23 cellular contexts compared by ENCODE assay signal in genomic region chr12:84857809-84858208, GRCh38. TPM values are rescaled to one million over a fixed set of nuclear protein-coding genes. Genes with fewer than 3 reads are reported as not detected.
DNase-seq lines count a peak whose midpoint lies in the region; ATAC-seq and TF ChIP-seq lines count a peak whose summit lies in the region.
"Had no signal": no experiment of that assay in that cellular context is flagged by ENCODE, and none has a peak within 500 bp of the region (broad histone marks: within the 10 kb centered on the region; RNA-seq: fewer than 3 reads in every experiment).

No MANE protein-coding gene starts in this region.

- H3K4me1 ChIP-seq in breast epithelium, result no peaks in the 10 kb centered on the region
- H3K4me1 ChIP-seq in PC-3 (ENCODE audit: insufficient read depth, low read length), result no peaks in the 10 kb centered on the region
- H3K4me1 ChIP-seq: HAP-1 had no signal

- ATAC-seq in PC-3 (peak; percentile 60), HG03521 (IDR thresholded peaks at IDR 0.05; ENCODE audit: unreplicated experiment) (no peak), GM21423 (IDR thresholded peaks at IDR 0.05; ENCODE audit: unreplicated experiment) (no peak), HG02981 (IDR thresholded peaks at IDR 0.05; ENCODE audit: unreplicated experiment) (no peak)
- ATAC-seq: Right ventricle myocardium inferior had no signal

- BruUV-seq in MCF 10A (replicated peaks; lab: Mats Ljungman, UMichigan) (no TSS peak), PC-3 (replicated peaks; lab: Mats Ljungman, UMichigan) (no TSS peak)

- TF ChIP-seq POLR2A in breast epithelium (IDR thresholded peaks at IDR 0.05), result no peak

- H3K9me3 ChIP-seq in breast epithelium (no peaks in the 10 kb centered on the region), PC-3 (ENCODE audit: low read length) (no peaks in the 10 kb centered on the region)
- H3K9me3 ChIP-seq: HAP-1 had no signal

- H3K27me3 ChIP-seq in breast epithelium, result no peaks in the 10 kb centered on the region
- no peaks in the 10 kb centered on the region for H3K27me3 ChIP-seq in PC-3 (ENCODE audit: low read length)
- H3K27me3 ChIP-seq in dorsolateral prefrontal cortex, result no peaks in the 10 kb centered on the region

- no peak overlapping the region for H3K27ac ChIP-seq in breast epithelium
- no peak overlapping the region for H3K27ac ChIP-seq in PC-3 (ENCODE audit: low read length)
- no peak overlapping the region for H3K27ac ChIP-seq in dorsolateral prefrontal cortex
- H3K27ac ChIP-seq: KMS-11 had no signal

- CTCF ChIA-PET in MCF 10A (lab: Yijun Ruan, JAX), result interaction anchor here (1.1 kb wide), 1 partner anchor 165 kb away, joined by 3 read pairs; no protein-coding TSS in a partner anchor
- CTCF ChIA-PET in PC-3 (lab: Charles Lee), result no interaction called here

- TF ChIP-seq CTCF in MCF 10A (IDR thresholded peaks at IDR 0.05; ENCODE audit: unreplicated experiment), result no peak
- TF ChIP-seq CTCF in breast epithelium (IDR thresholded peaks at IDR 0.05), result no peak
- no peak for TF ChIP-seq CTCF in PC-3 (conservative IDR thresholded peaks at IDR 0.05; ENCODE audit: low read depth, low read length)
- TF ChIP-seq CTCF in epithelial cell of esophagus (IDR thresholded peaks at IDR 0.05; ENCODE audit: insufficient read depth, low read depth, low read length, missing control alignments), result no peak
- no peak for TF ChIP-seq CTCF in dorsolateral prefrontal cortex (IDR thresholded peaks at IDR 0.05 in 54 of 56, conservative IDR thresholded peaks at IDR 0.05 in 2 of 56; ENCODE audit: low read depth in 1 of 56, partially characterized antibody in 56 of 56)

- H4K20me1 ChIP-seq in PC-3 (ENCODE audit: low read length), result no peaks in the 10 kb centered on the region

- peaks cover 26% of the 10 kb centered on the region for H3K9me3 Mint-ChIP-seq in MCF 10A (ENCODE audit: unreplicated experiment)

- no peak for DNase-seq in MCF 10A (ENCODE audit: unreplicated experiment)
- DNase-seq in breast epithelium (ENCODE audit: low spot score in 2 of 2), result no peak
- peak; percentile 9 for DNase-seq in PC-3
- DNase-seq in epithelial cell of esophagus (ENCODE audit: low read depth), result peak; percentile 28
- DNase-seq in dorsolateral prefrontal cortex, result no peak
- DNase-seq: 8988T, DMS53, GDM1, IMR-90, MV-4-11, NCI-H1105 treated with DMSO at 0.1 percent for 48 hours, NCI-H2081, NCI-H2171, NCI-H524 treated with DMSO at 0.1 percent for 48 hours, NCI-H82 had no signal

- H3K9me2 ChIP-seq in PC-3 (replicated peaks; ENCODE audit: low read length), result no peaks in the 10 kb centered on the region

- H3K27me3 Mint-ChIP-seq in MCF 10A (ENCODE audit: insufficient read depth, unreplicated experiment), result no peaks in the 10 kb centered on the region

- no peaks in the 10 kb centered on the region for H3K36me3 ChIP-seq in breast epithelium
- H3K36me3 ChIP-seq in PC-3 (ENCODE audit: low read depth, low read length), result no peaks in the 10 kb centered on the region
- H3K36me3 ChIP-seq: HAP-1 had no signal

- no peak overlapping the region for H3K9ac ChIP-seq in PC-3 (ENCODE audit: low read length)
- H3K9ac ChIP-seq: KMS-11 had no signal

- H2AFZ ChIP-seq in PC-3 (ENCODE audit: low read length), result no peak overlapping the region

- H3K4me3 Mint-ChIP-seq in MCF 10A (ENCODE audit: unreplicated experiment), result no peak overlapping the region
- H3K4me3 Mint-ChIP-seq: CD14-positive monocyte had no signal

- peaks cover 22% of the 10 kb centered on the region for H3K36me3 Mint-ChIP-seq in MCF 10A (ENCODE audit: insufficient read depth, unreplicated experiment)
- H3K36me3 Mint-ChIP-seq: CD14-positive monocyte had no signal

- H3F3A ChIP-seq in PC-3 (ENCODE audit: low read length, unreplicated experiment), result no peaks in the 10 kb centered on the region

- H3K4me1 Mint-ChIP-seq in MCF 10A (ENCODE audit: insufficient read depth, unreplicated experiment), result peaks cover 18% of the 10 kb centered on the region
- H3K4me1 Mint-ChIP-seq: CD14-positive monocyte had no signal

- H3K4me2 ChIP-seq in PC-3 (ENCODE audit: low read length), result no peak overlapping the region
- H3K4me2 ChIP-seq: KMS-11 had no signal

- H3K4me3 ChIP-seq in breast epithelium, result no peak overlapping the region
- H3K4me3 ChIP-seq in PC-3 (ENCODE audit: low read length), result no peak overlapping the region
- H3K4me3 ChIP-seq in epithelial cell of esophagus (ENCODE audit: low read length), result no peak overlapping the region
- no peak overlapping the region for H3K4me3 ChIP-seq in dorsolateral prefrontal cortex
- H3K4me3 ChIP-seq: HAP-1 had no signal

- peak overlapping the region; percentile 95 for H3K27ac Mint-ChIP-seq in MCF 10A (ENCODE audit: low read depth, unreplicated experiment)
- H3K27ac Mint-ChIP-seq: CD14-positive monocyte had no signal

- H3K79me2 ChIP-seq in PC-3 (ENCODE audit: low read length), result no peaks in the 10 kb centered on the region

- intact Hi-C loops in MCF 10A (cut with micrococcal nuclease) (no loop called here), breast epithelium (cut with DNase I; ENCODE audit: low total_unique reads) (no loop called here), PC-3 (cut with micrococcal nuclease) (no loop called here), dorsolateral prefrontal cortex (cut with DNase I) (no loop called here)

- POLR2A ChIA-PET in MCF 10A (lab: Yijun Ruan, JAX) (no interaction called here), PC-3 (lab: Charles Lee; ENCODE audit: unreplicated experiment) (no interaction called here)

RNA-seq across cellular contexts. Expression of gene SLC6A15, which starts 54.8 kb away (rescaled TPM):
- total RNA-seq in MCF 10A (2022) (94.0 and 96.3 TPM in 2 replicates), breast epithelium (1 to 10 TPM in 2 of 3 donors, not detected in 1; 2.0 to 2.2 TPM), PC-3 (2014; rRNA removed) (not detected in 2 replicates), dorsolateral prefrontal cortex (100 to 1,000 TPM in 9 of 120 experiments, 10 to 100 TPM in 111; 25.0 to 113 (median 75.9) TPM)
- total RNA-seq: OCI-LY7, Right ventricle myocardium inferior had no signal

Comparison
In these comparisons a context has a peak if more than half of its experiments do, and no peak if none do; other contexts are left out.
1. RNA of gene SLC6A15, which starts 54.8 kb away (total RNA-seq): 94.0 to 96.3 TPM in MCF 10A and 25.0 to 113 TPM in dorsolateral prefrontal cortex; 2.0 to 2.2 TPM in breast epithelium and not detected in PC-3; every median in the first group is over 4 times any median in the second.
2. DNase-seq: peak in PC-3 (single experiment) and epithelial cell of esophagus (single experiment); none in MCF 10A (single experiment), breast epithelium (0 of 2) and dorsolateral prefrontal cortex (0 of 10).